Comparison of ENCODE assay signal across 26 cellular contexts in genomic region chr7:102888561-102889233, GRCh38. TPM values are rescaled to one million over a fixed set of nuclear protein-coding genes. Genes with fewer than 3 reads are reported as not detected.
"Had no signal": no experiment of that assay in that cellular context is flagged by ENCODE, and none has a peak within 500 bp of the region (broad histone marks: within the 10 kb centered on the region; RNA-seq: fewer than 3 reads in every experiment).

No MANE protein-coding gene starts in this region.

- H3K4me1 ChIP-seq: neural progenitor cell had no signal

- H3K4me1 Mint-ChIP-seq: activated CD4-positive, alpha-beta T cell treated with anti-CD3 and anti-CD28 coated beads, Interleukin-2, amount 10 ng/mL, durations not matched to agents 7 days and 5 days; activated T-helper 17 cell treated with anti-CD3 and anti-CD28 coated beads, Interleukin-2, amount 50 U/mL, for 72 hours; naive thymus-derived CD4-positive, alpha-beta T cell; neural progenitor cell had no signal

- H3K36me3 ChIP-seq: cardiac muscle cell, neural progenitor cell, spleen, thoracic aorta, upper lobe of left lung, WERI-Rb-1 had no signal

- H3K36me3 Mint-ChIP-seq: memory B cell, neural progenitor cell had no signal

- H3K27ac ChIP-seq: body of pancreas, cardiac muscle cell, neural progenitor cell, spleen, thoracic aorta, upper lobe of left lung, WERI-Rb-1 had no signal

- H3K27me3 Mint-ChIP-seq: activated T-cell treated with anti-CD3 and anti-CD28 coated beads, Interleukin-2, amount 50 U/mL, for 24 hours; progenitor cell of endocrine pancreas had no signal

- H3K4me2 ChIP-seq: hepatocyte, neural progenitor cell had no signal

- DNase-seq: activated CD4-positive, alpha-beta T cell treated with anti-CD3 and anti-CD28 coated beads, Interleukin-2, amount 10 ng/mL, durations not matched to agents 7 days and 5 days; activated CD4-positive, CD25-positive, alpha-beta regulatory T cell treated with anti-CD3 and anti-CD28 coated beads, Interleukin-2, amount 50 U/mL, for 72 hours; activated CD8-positive, alpha-beta memory T cell treated with anti-CD3 and anti-CD28 coated beads, Interleukin-2, amount 50 U/mL, for 4 hours; activated naive CD4-positive, alpha-beta T cell treated with anti-CD3 and anti-CD28 coated beads for 36 hours; activated T-cell treated with anti-CD3 and anti-CD28 coated beads, Interleukin-2, amount 50 U/mL, for 24 hours; body of pancreas; effector memory CD4-positive, alpha-beta T cell; glutamatergic neuron; naive thymus-derived CD4-positive, alpha-beta T cell; SK-N-SH; spleen; stimulated activated CD4-positive, alpha-beta T cell treated with anti-CD3 and anti-CD28 coated beads, Interleukin-4, amount 100 ng/mL, for 1 hour; stimulated activated naive CD4-positive, alpha-beta T cell; upper lobe of left lung; WERI-Rb-1 had no signal

- H3K79me2 ChIP-seq: hepatocyte had no signal

- H3K27me3 ChIP-seq: body of pancreas, cardiac muscle cell, hepatocyte, neural progenitor cell, spleen, upper lobe of left lung had no signal

- H3K9me3 Mint-ChIP-seq: activated CD4-positive, alpha-beta T cell treated with anti-CD3 and anti-CD28 coated beads, Interleukin-2, amount 10 ng/mL, durations not matched to agents 7 days and 5 days; activated naive CD4-positive, alpha-beta T cell treated with anti-CD3 and anti-CD28 coated beads for 36 hours; activated T-cell treated with anti-CD3 and anti-CD28 coated beads, Interleukin-2, amount 50 U/mL, for 24 hours; activated T-helper 17 cell treated with anti-CD3 and anti-CD28 coated beads, Interleukin-2, amount 50 U/mL, for 72 hours; memory B cell; neural progenitor cell; T-helper 2 cell treated with Interferon-gamma antibody and Interleukin-4, amounts not matched to agents 5 μg/mL and 100 μg/mL, for 36 hours had no signal

- ATAC-seq: activated T-helper 17 cell treated with anti-CD3 and anti-CD28 coated beads, Interleukin-2, amount 50 U/mL, for 72 hours; body of pancreas; esophagus mucosa; naive thymus-derived CD4-positive, alpha-beta T cell had no signal

- H3K4me3 Mint-ChIP-seq: activated CD4-positive, alpha-beta T cell treated with anti-CD3 and anti-CD28 coated beads, Interleukin-2, amount 10 ng/mL, durations not matched to agents 7 days and 5 days; activated naive CD4-positive, alpha-beta T cell treated with anti-CD3 and anti-CD28 coated beads for 36 hours; activated T-cell treated with anti-CD3 and anti-CD28 coated beads, Interleukin-2, amount 50 U/mL, for 24 hours; activated T-helper 17 cell treated with anti-CD3 and anti-CD28 coated beads, Interleukin-2, amount 50 U/mL, for 72 hours; memory B cell; naive thymus-derived CD4-positive, alpha-beta T cell; neural progenitor cell; T-helper 2 cell treated with Interferon-gamma antibody and Interleukin-4, amounts not matched to agents 5 μg/mL and 100 μg/mL, for 36 hours had no signal

- H3K27ac Mint-ChIP-seq: activated CD4-positive, alpha-beta T cell treated with anti-CD3 and anti-CD28 coated beads, Interleukin-2, amount 10 ng/mL, durations not matched to agents 7 days and 5 days; activated naive CD4-positive, alpha-beta T cell treated with anti-CD3 and anti-CD28 coated beads for 36 hours; activated T-cell treated with anti-CD3 and anti-CD28 coated beads, Interleukin-2, amount 50 U/mL, for 24 hours; activated T-helper 17 cell treated with anti-CD3 and anti-CD28 coated beads, Interleukin-2, amount 50 U/mL, for 72 hours; memory B cell; naive thymus-derived CD4-positive, alpha-beta T cell; neural progenitor cell; progenitor cell of endocrine pancreas; T-helper 2 cell treated with Interferon-gamma antibody and Interleukin-4, amounts not matched to agents 5 μg/mL and 100 μg/mL, for 36 hours had no signal

- FAIRE-seq: frontal cortex, islet of Langerhans had no signal

- H3K4me3 ChIP-seq: body of pancreas, cardiac muscle cell, hepatocyte, neural progenitor cell, spleen, thoracic aorta, upper lobe of left lung had no signal

- H2AFZ ChIP-seq: hepatocyte, neural progenitor cell had no signal

- H3K9me3 ChIP-seq: body of pancreas, SK-N-SH, spleen, thoracic aorta, upper lobe of left lung had no signal

- H3K9ac ChIP-seq: neural progenitor cell, SK-N-SH had no signal

RNA-seq across cellular contexts. Expression of gene LRRC17, which starts 24.1 kb away (rescaled TPM):
- total RNA-seq: activated naive CD4-positive, alpha-beta T cell treated with anti-CD3 and anti-CD28 coated beads for 36 hours; activated T-helper 17 cell treated with anti-CD3 and anti-CD28 coated beads, Interleukin-2, amount 50 U/mL, for 72 hours had no signal
